In genomic region chr14:20343092-20343854, GRCh38 we compare ENCODE assay signal across 1 cellular context.
TF ChIP-seq lines count a peak whose summit lies in the region.

Gene PARP2 (plus strand): TSS chr14:20343635. CDS start chr14:20343642, 7 bp downstream.

TF ChIP-seq in H1, 55 proteins besides CTCF, POLR2A, EP300 and RAD21:
- peak; percentile 82 for TF ChIP-seq KDM4A (IDR thresholded peaks at IDR 0.05; ENCODE audit: low read depth, low read length, severe bottlenecking)
- peak; percentile 82 for TF ChIP-seq BRCA1 (IDR thresholded peaks at IDR 0.05; ENCODE audit: low read depth, low read length)
- TF ChIP-seq SP1 (IDR thresholded peaks at IDR 0.05; ENCODE audit: low read depth, low read length), result peak; percentile 80; the same call in 1 of the 2 replicates
- peak; percentile 98 for TF ChIP-seq GTF2F1 (IDR thresholded peaks at IDR 0.05; ENCODE audit: borderline replicate concordance, low read depth, low read length)
- peak; percentile 42 for TF ChIP-seq CTBP2 (IDR thresholded peaks at IDR 0.05; ENCODE audit: borderline replicate concordance, insufficient read depth, insufficient read length, low read length)
- TF ChIP-seq NRF1 (IDR thresholded peaks at IDR 0.05; ENCODE audit: low read depth, low read length), result peak; percentile 68
- no peak for TF ChIP-seq CBX5 (IDR thresholded peaks at IDR 0.05; ENCODE audit: low read depth, low read length)
- TF ChIP-seq EGR1 (IDR thresholded peaks at IDR 0.05; ENCODE audit: borderline replicate concordance, low read depth, low read length), result 0 out of 2 replicates have a peak, but pooled peaks have one; percentile 46
- no peak for TF ChIP-seq EZH2 (IDR thresholded peaks at IDR 0.05; ENCODE audit: low read depth, low read length, severe bottlenecking)
- peak; percentile 55; the same call in 1 of the 2 replicates for TF ChIP-seq KDM5A (IDR thresholded peaks at IDR 0.05; ENCODE audit: low read length)
- peak; percentile 85 for TF ChIP-seq YY1 (IDR thresholded peaks at IDR 0.05; ENCODE audit: low read depth, low read length)
- TF ChIP-seq USF2 (IDR thresholded peaks at IDR 0.05; ENCODE audit: low read length), result no peak
- TF ChIP-seq SIRT6 (IDR thresholded peaks at IDR 0.05; ENCODE audit: low read length), result no peak
- peak; percentile 87 for TF ChIP-seq BACH1 (IDR thresholded peaks at IDR 0.05; ENCODE audit: low read length)
- peak; percentile 90 for TF ChIP-seq TAF1 (IDR thresholded peaks at IDR 0.05; ENCODE audit: low read depth, low read length)
- TF ChIP-seq SP4 (IDR thresholded peaks at IDR 0.05; ENCODE audit: low read length), result 0 out of 2 replicates have a peak, but pooled peaks have one; percentile 26
- peak; percentile 46; the same call in 1 of the 2 replicates for TF ChIP-seq SRF (IDR thresholded peaks at IDR 0.05; ENCODE audit: low read depth, low read length)
- TF ChIP-seq E2F6 (IDR thresholded peaks at IDR 0.05), result peak; percentile 86
- TF ChIP-seq SUZ12 (IDR thresholded peaks at IDR 0.05; ENCODE audit: low read length), result no peak
- TF ChIP-seq, protein P1, sequence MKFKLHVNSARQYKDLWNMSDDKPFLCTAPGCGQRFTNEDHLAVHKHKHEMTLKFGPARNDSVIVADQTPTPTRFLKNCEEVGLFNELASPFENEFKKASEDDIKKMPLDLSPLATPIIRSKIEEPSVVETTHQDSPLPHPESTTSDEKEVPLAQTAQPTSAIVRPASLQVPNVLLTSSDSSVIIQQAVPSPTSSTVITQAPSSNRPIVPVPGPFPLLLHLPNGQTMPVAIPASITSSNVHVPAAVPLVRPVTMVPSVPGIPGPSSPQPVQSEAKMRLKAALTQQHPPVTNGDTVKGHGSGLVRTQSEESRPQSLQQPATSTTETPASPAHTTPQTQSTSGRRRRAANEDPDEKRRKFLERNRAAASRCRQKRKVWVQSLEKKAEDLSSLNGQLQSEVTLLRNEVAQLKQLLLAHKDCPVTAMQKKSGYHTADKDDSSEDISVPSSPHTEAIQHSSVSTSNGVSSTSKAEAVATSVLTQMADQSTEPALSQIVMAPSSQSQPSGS (IDR thresholded peaks at IDR 0.05; ENCODE audit: low read length), result 0 out of 2 replicates have a peak, but pooled peaks have one; percentile 59
- TF ChIP-seq RXRA (IDR thresholded peaks at IDR 0.05; ENCODE audit: insufficient read depth, low read depth, low read length), result no peak
- TF ChIP-seq SP2 (IDR thresholded peaks at IDR 0.05; ENCODE audit: low read length), result no peak
- TF ChIP-seq, protein P2, sequence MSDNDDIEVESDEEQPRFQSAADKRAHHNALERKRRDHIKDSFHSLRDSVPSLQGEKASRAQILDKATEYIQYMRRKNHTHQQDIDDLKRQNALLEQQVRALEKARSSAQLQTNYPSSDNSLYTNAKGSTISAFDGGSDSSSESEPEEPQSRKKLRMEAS (IDR thresholded peaks at IDR 0.05), result peak; percentile 74
- TF ChIP-seq CBX8 (IDR thresholded peaks at IDR 0.05; ENCODE audit: borderline replicate concordance, low read depth, low read length), result no peak
- no peak for TF ChIP-seq HDAC6 (IDR thresholded peaks at IDR 0.05; ENCODE audit: low read depth, low read length)
- TF ChIP-seq ZNF274 (IDR thresholded peaks at IDR 0.05; ENCODE audit: borderline replicate concordance, extremely low read depth, low read length), result no peak
- TF ChIP-seq POU5F1 (IDR thresholded peaks at IDR 0.05; ENCODE audit: low read depth, low read length), result no peak
- TF ChIP-seq HDAC2 (IDR thresholded peaks at IDR 0.05; ENCODE audit: borderline replicate concordance in 1 of 2, low read depth in 2 of 2, low read length in 2 of 2), result peak in 1 of 2 experiments; percentile 83; a peak in 1 of 4 replicates
- peak; percentile 100 for TF ChIP-seq POLR2AphosphoS5 (IDR thresholded peaks at IDR 0.05; ENCODE audit: low read depth, low read length)
- no peak for TF ChIP-seq SAP30 (IDR thresholded peaks at IDR 0.05; ENCODE audit: insufficient read depth, insufficient replicate concordance, low read length)
- TF ChIP-seq FOSL1 (IDR thresholded peaks at IDR 0.05; ENCODE audit: insufficient read depth, low read depth, low read length), result no peak
- TF ChIP-seq, protein P3, sequence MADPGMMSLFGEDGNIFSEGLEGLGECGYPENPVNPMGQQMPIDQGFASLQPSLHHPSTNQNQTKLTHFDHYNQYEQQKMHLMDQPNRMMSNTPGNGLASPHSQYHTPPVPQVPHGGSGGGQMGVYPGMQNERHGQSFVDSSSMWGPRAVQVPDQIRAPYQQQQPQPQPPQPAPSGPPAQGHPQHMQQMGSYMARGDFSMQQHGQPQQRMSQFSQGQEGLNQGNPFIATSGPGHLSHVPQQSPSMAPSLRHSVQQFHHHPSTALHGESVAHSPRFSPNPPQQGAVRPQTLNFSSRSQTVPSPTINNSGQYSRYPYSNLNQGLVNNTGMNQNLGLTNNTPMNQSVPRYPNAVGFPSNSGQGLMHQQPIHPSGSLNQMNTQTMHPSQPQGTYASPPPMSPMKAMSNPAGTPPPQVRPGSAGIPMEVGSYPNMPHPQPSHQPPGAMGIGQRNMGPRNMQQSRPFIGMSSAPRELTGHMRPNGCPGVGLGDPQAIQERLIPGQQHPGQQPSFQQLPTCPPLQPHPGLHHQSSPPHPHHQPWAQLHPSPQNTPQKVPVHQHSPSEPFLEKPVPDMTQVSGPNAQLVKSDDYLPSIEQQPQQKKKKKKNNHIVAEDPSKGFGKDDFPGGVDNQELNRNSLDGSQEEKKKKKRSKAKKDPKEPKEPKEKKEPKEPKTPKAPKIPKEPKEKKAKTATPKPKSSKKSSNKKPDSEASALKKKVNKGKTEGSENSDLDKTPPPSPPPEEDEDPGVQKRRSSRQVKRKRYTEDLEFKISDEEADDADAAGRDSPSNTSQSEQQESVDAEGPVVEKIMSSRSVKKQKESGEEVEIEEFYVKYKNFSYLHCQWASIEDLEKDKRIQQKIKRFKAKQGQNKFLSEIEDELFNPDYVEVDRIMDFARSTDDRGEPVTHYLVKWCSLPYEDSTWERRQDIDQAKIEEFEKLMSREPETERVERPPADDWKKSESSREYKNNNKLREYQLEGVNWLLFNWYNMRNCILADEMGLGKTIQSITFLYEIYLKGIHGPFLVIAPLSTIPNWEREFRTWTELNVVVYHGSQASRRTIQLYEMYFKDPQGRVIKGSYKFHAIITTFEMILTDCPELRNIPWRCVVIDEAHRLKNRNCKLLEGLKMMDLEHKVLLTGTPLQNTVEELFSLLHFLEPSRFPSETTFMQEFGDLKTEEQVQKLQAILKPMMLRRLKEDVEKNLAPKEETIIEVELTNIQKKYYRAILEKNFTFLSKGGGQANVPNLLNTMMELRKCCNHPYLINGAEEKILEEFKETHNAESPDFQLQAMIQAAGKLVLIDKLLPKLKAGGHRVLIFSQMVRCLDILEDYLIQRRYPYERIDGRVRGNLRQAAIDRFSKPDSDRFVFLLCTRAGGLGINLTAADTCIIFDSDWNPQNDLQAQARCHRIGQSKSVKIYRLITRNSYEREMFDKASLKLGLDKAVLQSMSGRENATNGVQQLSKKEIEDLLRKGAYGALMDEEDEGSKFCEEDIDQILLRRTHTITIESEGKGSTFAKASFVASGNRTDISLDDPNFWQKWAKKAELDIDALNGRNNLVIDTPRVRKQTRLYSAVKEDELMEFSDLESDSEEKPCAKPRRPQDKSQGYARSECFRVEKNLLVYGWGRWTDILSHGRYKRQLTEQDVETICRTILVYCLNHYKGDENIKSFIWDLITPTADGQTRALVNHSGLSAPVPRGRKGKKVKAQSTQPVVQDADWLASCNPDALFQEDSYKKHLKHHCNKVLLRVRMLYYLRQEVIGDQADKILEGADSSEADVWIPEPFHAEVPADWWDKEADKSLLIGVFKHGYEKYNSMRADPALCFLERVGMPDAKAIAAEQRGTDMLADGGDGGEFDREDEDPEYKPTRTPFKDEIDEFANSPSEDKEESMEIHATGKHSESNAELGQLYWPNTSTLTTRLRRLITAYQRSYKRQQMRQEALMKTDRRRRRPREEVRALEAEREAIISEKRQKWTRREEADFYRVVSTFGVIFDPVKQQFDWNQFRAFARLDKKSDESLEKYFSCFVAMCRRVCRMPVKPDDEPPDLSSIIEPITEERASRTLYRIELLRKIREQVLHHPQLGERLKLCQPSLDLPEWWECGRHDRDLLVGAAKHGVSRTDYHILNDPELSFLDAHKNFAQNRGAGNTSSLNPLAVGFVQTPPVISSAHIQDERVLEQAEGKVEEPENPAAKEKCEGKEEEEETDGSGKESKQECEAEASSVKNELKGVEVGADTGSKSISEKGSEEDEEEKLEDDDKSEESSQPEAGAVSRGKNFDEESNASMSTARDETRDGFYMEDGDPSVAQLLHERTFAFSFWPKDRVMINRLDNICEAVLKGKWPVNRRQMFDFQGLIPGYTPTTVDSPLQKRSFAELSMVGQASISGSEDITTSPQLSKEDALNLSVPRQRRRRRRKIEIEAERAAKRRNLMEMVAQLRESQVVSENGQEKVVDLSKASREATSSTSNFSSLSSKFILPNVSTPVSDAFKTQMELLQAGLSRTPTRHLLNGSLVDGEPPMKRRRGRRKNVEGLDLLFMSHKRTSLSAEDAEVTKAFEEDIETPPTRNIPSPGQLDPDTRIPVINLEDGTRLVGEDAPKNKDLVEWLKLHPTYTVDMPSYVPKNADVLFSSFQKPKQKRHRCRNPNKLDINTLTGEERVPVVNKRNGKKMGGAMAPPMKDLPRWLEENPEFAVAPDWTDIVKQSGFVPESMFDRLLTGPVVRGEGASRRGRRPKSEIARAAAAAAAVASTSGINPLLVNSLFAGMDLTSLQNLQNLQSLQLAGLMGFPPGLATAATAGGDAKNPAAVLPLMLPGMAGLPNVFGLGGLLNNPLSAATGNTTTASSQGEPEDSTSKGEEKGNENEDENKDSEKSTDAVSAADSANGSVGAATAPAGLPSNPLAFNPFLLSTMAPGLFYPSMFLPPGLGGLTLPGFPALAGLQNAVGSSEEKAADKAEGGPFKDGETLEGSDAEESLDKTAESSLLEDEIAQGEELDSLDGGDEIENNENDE (IDR thresholded peaks at IDR 0.05; ENCODE audit: insufficient replicate concordance, low read length), result no peak
- no peak for TF ChIP-seq RNF2 (IDR thresholded peaks at IDR 0.05; ENCODE audit: borderline replicate concordance, low read depth, low read length, missing control alignments, poor library complexity, severe bottlenecking)
- TF ChIP-seq JUN (IDR thresholded peaks at IDR 0.05; ENCODE audit: low read depth, low read length), result peak; percentile 72; the same call in 1 of the 2 replicates
- 0 out of 2 replicates have a peak, but pooled peaks have one; percentile 50 for TF ChIP-seq RBBP5 (IDR thresholded peaks at IDR 0.05; ENCODE audit: borderline replicate concordance, low read depth, low read length)
- TF ChIP-seq GABPA (IDR thresholded peaks at IDR 0.05; ENCODE audit: borderline replicate concordance, insufficient read depth, low read length), result no peak
- no peak for TF ChIP-seq KDM1A (IDR thresholded peaks at IDR 0.05; ENCODE audit: borderline replicate concordance, low read length)
- TF ChIP-seq TCF12 (IDR thresholded peaks at IDR 0.05; ENCODE audit: low read depth, low read length), result peak; percentile 34; the same call in 1 of the 2 replicates
- peak; percentile 99 for TF ChIP-seq TBP (IDR thresholded peaks at IDR 0.05; ENCODE audit: low read depth, low read length)
- no peak for TF ChIP-seq NANOG (IDR thresholded peaks at IDR 0.05; ENCODE audit: insufficient read depth, low read depth, low read length, poor library complexity, severe bottlenecking)
- TF ChIP-seq CHD2 (IDR thresholded peaks at IDR 0.05; ENCODE audit: low read length), result peak; percentile 94
- no peak for TF ChIP-seq BCL11A (IDR thresholded peaks at IDR 0.05; ENCODE audit: low read depth in 2 of 2, low read length in 2 of 2)
- no peak for TF ChIP-seq SIX5 (IDR thresholded peaks at IDR 0.05; ENCODE audit: low read depth, low read length)
- TF ChIP-seq SIN3A (conservative IDR thresholded peaks at IDR 0.05 in 1 of 2, IDR thresholded peaks at IDR 0.05 in 1 of 2; ENCODE audit: low read depth in 1 of 2, low read length in 2 of 2), result peak; percentile 16 to 84; a peak in 2 of 4 replicates
- no peak for TF ChIP-seq CHD1 (IDR thresholded peaks at IDR 0.05; ENCODE audit: low read depth, low read length)
- TF ChIP-seq CEBPB (IDR thresholded peaks at IDR 0.05; ENCODE audit: low read depth, low read length), result no peak
- TF ChIP-seq ATF3 (IDR thresholded peaks at IDR 0.05; ENCODE audit: insufficient read depth, low read depth, low read length), result peak; percentile 60; the same call in 1 of the 2 replicates
- peak; percentile 91 for TF ChIP-seq TEAD4 (IDR thresholded peaks at IDR 0.05; ENCODE audit: low read depth, low read length)
- TF ChIP-seq RFX5 (IDR thresholded peaks at IDR 0.05; ENCODE audit: borderline replicate concordance, low read depth, low read length), result no peak
- TF ChIP-seq CREB1 (IDR thresholded peaks at IDR 0.05), result peak; percentile 97
- TF ChIP-seq TAF7 (optimal IDR thresholded peaks at IDR 0.05; ENCODE audit: borderline replicate concordance, low read depth, low read length), result peak; percentile 100
- peak; percentile 57 for TF ChIP-seq PHF8 (conservative IDR thresholded peaks at IDR 0.05; ENCODE audit: low read depth, low read length)
- peak; percentile 97 for TF ChIP-seq JUND (IDR thresholded peaks at IDR 0.05; ENCODE audit: low read length)
- no peak for TF ChIP-seq MAFK (IDR thresholded peaks at IDR 0.05; ENCODE audit: low read depth, low read length)
- peak; percentile 90 for TF ChIP-seq ASH2L (IDR thresholded peaks at IDR 0.05; ENCODE audit: low read length)
